In the genomic region with DNA sequence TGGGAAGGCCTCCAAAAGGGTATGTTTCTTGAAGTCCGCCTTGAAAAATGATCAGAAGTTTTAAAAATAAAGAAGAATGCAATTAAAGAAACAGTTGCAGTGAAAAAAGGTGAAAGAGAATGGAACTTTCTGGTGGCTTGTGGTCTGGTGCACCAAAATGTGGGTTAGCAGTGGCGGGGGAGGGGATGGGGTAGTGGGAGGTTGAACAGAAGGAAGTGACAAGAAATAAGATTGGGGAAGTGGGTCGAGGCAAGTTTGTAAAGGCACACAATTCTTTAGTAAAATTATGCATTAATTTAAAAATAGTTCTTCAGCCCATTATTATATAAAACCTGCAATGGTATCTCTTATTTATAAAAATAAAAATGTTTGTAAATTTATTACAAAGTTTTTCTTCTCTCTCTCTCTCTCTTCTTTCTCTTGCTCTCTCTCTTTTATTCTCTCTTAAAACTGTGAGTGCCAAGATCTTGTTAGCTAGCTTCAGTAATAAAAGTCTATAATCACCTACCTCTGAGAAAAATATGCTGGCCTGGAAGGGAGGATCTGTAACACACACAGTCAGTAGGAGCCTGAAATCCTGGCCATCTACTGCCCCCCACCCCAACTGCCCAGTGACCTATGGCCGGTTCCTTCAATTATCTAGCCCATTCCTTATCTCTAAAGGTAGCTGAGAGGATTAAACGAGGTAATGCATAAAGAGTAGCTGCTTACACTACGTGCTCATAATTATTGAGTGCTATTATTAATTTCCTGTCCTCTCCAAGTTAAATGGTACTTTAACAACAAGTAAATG, we compare ENCODE assay signal across 9 cellular contexts. TPM values are rescaled to one million over a fixed set of nuclear protein-coding genes. Genes with fewer than 3 reads are reported as not detected.
DNase-seq lines count a peak whose midpoint lies in the region; ATAC-seq and TF ChIP-seq lines count a peak whose summit lies in the region.
"Had no signal": no experiment of that assay in that cellular context is flagged by ENCODE, and none has a peak within 500 bp of the region (broad histone marks: within the 10 kb centered on the region; RNA-seq: fewer than 3 reads in every experiment).

No MANE protein-coding gene starts in this region.

- CTCF ChIA-PET in activated CD4-positive, alpha-beta memory T cell treated with anti-CD3 and anti-CD28 coated beads for 36 hours (lab: Charles Lee), result interaction anchor here (1.0 to 13.5 kb wide), 3 partner anchors 11 to 127 kb away, joined by 3 to 164 read pairs (median 81); no protein-coding TSS in a partner anchor

- POLR2A ChIA-PET in activated CD4-positive, alpha-beta memory T cell treated with anti-CD3 and anti-CD28 coated beads for 36 hours (lab: Charles Lee), result interaction anchor here (1.1 to 10.9 kb wide), 2 partner anchors 11 to 20 kb away, joined by 6 to 239 read pairs; no protein-coding TSS in a partner anchor

- in situ Hi-C loops in KBM-7 (cut with MboI; ENCODE audit: low pct_unique_long_range_greater_than_20kb, low sequenced_read_pairs), result no loop called here

- peak overlapping the region; percentile 97 for H3K4me3 Mint-ChIP-seq in activated CD4-positive, alpha-beta memory T cell treated with anti-CD3 and anti-CD28 coated beads for 36 hours

- peak overlapping the region; percentile 96 for H3K27ac Mint-ChIP-seq in activated CD4-positive, alpha-beta memory T cell treated with anti-CD3 and anti-CD28 coated beads for 36 hours

- H3K36me3 Mint-ChIP-seq in activated CD4-positive, alpha-beta memory T cell treated with anti-CD3 and anti-CD28 coated beads for 36 hours, result peaks cover 53% of the 10 kb centered on the region

- peaks cover 61% of the 10 kb centered on the region for H3K4me1 Mint-ChIP-seq in activated CD4-positive, alpha-beta memory T cell treated with anti-CD3 and anti-CD28 coated beads for 36 hours (ENCODE audit: low read depth)

- H3K27me3 Mint-ChIP-seq in activated CD4-positive, alpha-beta memory T cell treated with anti-CD3 and anti-CD28 coated beads for 36 hours, result no peaks in the 10 kb centered on the region

- no peaks in the 10 kb centered on the region for H3K9me3 Mint-ChIP-seq in activated CD4-positive, alpha-beta memory T cell treated with anti-CD3 and anti-CD28 coated beads for 36 hours

- intact Hi-C loops in activated CD4-positive, alpha-beta memory T cell treated with anti-CD3 and anti-CD28 coated beads for 36 hours (cut with micrococcal nuclease), result loop anchor here (5.0 kb wide), 5 partner anchors 373 to 837 kb away; a partner anchor contains a TSS
- intact Hi-C loops in left ventricle myocardium superior (cut with micrococcal nuclease), result no loop called here

- TF ChIP-seq CTCF in omental fat pad (IDR thresholded peaks at IDR 0.05), result no peak

- no peak for ATAC-seq in left ventricle myocardium superior
- ATAC-seq in omental fat pad (ENCODE audit: low FRiP score), result no peak

- DNase-seq in KBM-7 (peak; percentile 93), left ventricle myocardium superior (peak; percentile 57), NCI-H187 treated with DMSO at 0.1 percent for 48 hours (lab: John Stamatoyannopoulos, UW) (no peak), NCI-H69 (lab: John Stamatoyannopoulos, UW) (no peak), middle frontal gyrus (ENCODE audit: extremely low spot score, low spot score) (no peak), omental fat pad (ENCODE audit: low spot score) (no peak)
- DNase-seq in activated CD4-positive, alpha-beta memory T cell treated with anti-CD3 and anti-CD28 coated beads for 36 hours, result peak; percentile 89
- DNase-seq in stimulated activated CD8-positive, alpha-beta memory T cell treated with anti-CD3 and anti-CD28 coated beads, Interleukin-15, amount 100 ng/mL, for 4 hours (ENCODE audit: low read depth in 2 of 2), result peak; percentile 54 to 72

RNA-seq across cellular contexts. Expression of a gene that starts 2.2 kb away (rescaled TPM):
- 1,000 to 10,000 TPM; 1,012 to 1,022 TPM for total RNA-seq in activated CD4-positive, alpha-beta memory T cell treated with anti-CD3 and anti-CD28 coated beads for 36 hours
- 22.9 TPM for total RNA-seq in left ventricle myocardium superior
- total RNA-seq in omental fat pad, result 100 to 1,000 TPM in 3 of 4 donors, 10 to 100 TPM in 1; 61.0 to 325 (median 142) TPM

RNA-seq across cellular contexts. Expression of a gene that starts 32.0 kb away (rescaled TPM):
- under 1 TPM; 0.45 to 0.63 TPM for total RNA-seq in activated CD4-positive, alpha-beta memory T cell treated with anti-CD3 and anti-CD28 coated beads for 36 hours
- 0.17 TPM for total RNA-seq in left ventricle myocardium superior
- total RNA-seq in omental fat pad, result 1 to 10 TPM in 1 of 4 donors, not detected in 3; 1.0 TPM
- total RNA-seq: H1 had no signal

Comparison
In these comparisons a context has a peak if more than half of its experiments do, and no peak if none do; other contexts are left out.
1. DNase-seq: peak in KBM-7 (single experiment), activated CD4-positive, alpha-beta memory T cell treated with anti-CD3 and anti-CD28 coated beads for 36 hours (single experiment), left ventricle myocardium superior (single experiment) and stimulated activated CD8-positive, alpha-beta memory T cell treated with anti-CD3 and anti-CD28 coated beads, Interleukin-15, amount 100 ng/mL, for 4 hours (2 of 2); none in NCI-H187 treated with DMSO at 0.1 percent for 48 hours (single experiment), NCI-H69 (single experiment), middle frontal gyrus (single experiment) and omental fat pad (single experiment).